16 cellular contexts compared by ENCODE assay signal in genomic region chr2:10469955-10470568, GRCh38.
"Had no signal": no experiment of that assay in that cellular context is flagged by ENCODE, and none has a peak within 500 bp of the region (broad histone marks: within the 10 kb centered on the region; RNA-seq: fewer than 3 reads in every experiment).

No MANE protein-coding gene starts in this region.

- H3K9me3 ChIP-seq: gastrocnemius medialis, pancreas, transverse colon had no signal

- H3K27me3 Mint-ChIP-seq: activated T-helper 17 cell treated with anti-CD3 and anti-CD28 coated beads, Interleukin-2, amount 50 U/mL, for 72 hours had no signal

- H3K27ac Mint-ChIP-seq: activated T-helper 17 cell treated with anti-CD3 and anti-CD28 coated beads, Interleukin-2, amount 50 U/mL, for 72 hours had no signal

- H3K36me3 Mint-ChIP-seq: naive thymus-derived CD4-positive, alpha-beta T cell had no signal

- H3K27me3 ChIP-seq: dorsolateral prefrontal cortex, gastrocnemius medialis, pancreas, transverse colon had no signal

- H3K36me3 ChIP-seq: gastrocnemius medialis, pancreas, transverse colon had no signal

- H3K4me3 Mint-ChIP-seq: activated T-helper 17 cell treated with anti-CD3 and anti-CD28 coated beads, Interleukin-2, amount 50 U/mL, for 72 hours; naive thymus-derived CD4-positive, alpha-beta T cell had no signal

- H3K9me3 Mint-ChIP-seq: activated T-helper 17 cell treated with anti-CD3 and anti-CD28 coated beads, Interleukin-2, amount 50 U/mL, for 72 hours; naive thymus-derived CD4-positive, alpha-beta T cell had no signal

- H3K4me3 ChIP-seq: dorsolateral prefrontal cortex, gastrocnemius medialis, pancreas, transverse colon had no signal

- H3K4me1 Mint-ChIP-seq: activated T-helper 17 cell treated with anti-CD3 and anti-CD28 coated beads, Interleukin-2, amount 50 U/mL, for 72 hours; naive thymus-derived CD4-positive, alpha-beta T cell had no signal

- DNase-seq: activated CD4-positive, alpha-beta T cell treated with anti-CD3 and anti-CD28 coated beads, Interleukin-2, amount 50 U/mL, for 4 hours; activated CD4-positive, CD25-positive, alpha-beta regulatory T cell treated with anti-CD3 and anti-CD28 coated beads, Interleukin-2, amount 50 U/mL, for 72 hours; activated naive CD4-positive, alpha-beta T cell treated with anti-CD3 and anti-CD28 coated beads, Interleukin-2, amount 50 U/mL, for 16 hours; activated T-cell treated with anti-CD3 and anti-CD28 coated beads for 4 hours; erythroblast; gastrocnemius medialis; left colon; naive thymus-derived CD4-positive, alpha-beta T cell; stimulated activated CD4-positive, alpha-beta T cell treated with anti-CD3 and anti-CD28 coated beads, Interleukin-15, amount 100 ng/mL, for 24 hours; stimulated activated CD4-positive, alpha-beta T cell treated with anti-CD3 and anti-CD28 coated beads, Interleukin-4, amount 100 ng/mL, for 1 hour; stimulated activated naive CD4-positive, alpha-beta T cell; SW 1271; transverse colon had no signal

- H3K27ac ChIP-seq: dorsolateral prefrontal cortex, gastrocnemius medialis, pancreas, transverse colon had no signal

- H3K4me1 ChIP-seq: gastrocnemius medialis, pancreas, transverse colon had no signal
